ENCODE assay signal across 24 cellular contexts in the genomic region with DNA sequence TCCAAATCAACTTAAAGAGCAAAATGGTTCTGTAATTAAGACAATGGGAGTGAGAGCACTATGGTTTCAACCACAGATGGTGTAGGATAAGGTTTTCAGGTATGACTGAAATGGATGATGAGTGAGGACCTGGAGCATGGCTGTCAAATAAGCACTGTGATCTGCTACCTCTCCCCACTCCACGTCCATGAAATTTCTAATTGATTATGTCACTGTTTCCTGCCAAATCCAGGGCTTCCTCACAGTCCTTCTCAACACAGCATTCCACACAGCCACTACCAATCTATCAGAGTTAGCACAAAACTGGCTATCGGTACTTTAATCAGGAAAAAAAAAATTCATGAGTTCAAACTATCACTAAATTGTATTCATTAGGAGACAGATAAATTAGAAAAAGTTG.
"Had no signal": no experiment of that assay in that cellular context is flagged by ENCODE, and none has a peak within 500 bp of the region (broad histone marks: within the 10 kb centered on the region; RNA-seq: fewer than 3 reads in every experiment).

No MANE protein-coding gene starts in this region.

- H3K27me3 ChIP-seq: colonic mucosa, gastrocnemius medialis, right lobe of liver, testis, tibial nerve, upper lobe of right lung, vagina had no signal

- ATAC-seq: gastrocnemius medialis; left cardiac atrium; lower lobe of right lung; psoas muscle; right lobe of liver; stimulated activated naive B cell treated with anti-CD40 and anti-IgM and Interleukin-4, amounts not matched to agents 10 μg/mL and 1 μg/mL and 100 μg/mL, for 72 hours; stimulated activated naive CD8-positive, alpha-beta T cell treated with anti-CD3 and anti-CD28 coated beads, Interleukin-15, amount 100 ng/mL, for 72 hours; upper lobe of right lung had no signal

- H3K4me1 Mint-ChIP-seq: immature natural killer cell; memory B cell; naive B cell; stimulated activated naive B cell treated with anti-CD40 and anti-IgM and Interleukin-4, amounts not matched to agents 10 μg/mL and 1 μg/mL and 100 μg/mL, for 72 hours; stimulated activated naive CD8-positive, alpha-beta T cell treated with anti-CD3 and anti-CD28 coated beads, Interleukin-15, amount 100 ng/mL, for 72 hours had no signal

- H3K27ac ChIP-seq: colonic mucosa, gastrocnemius medialis, left ventricle myocardium inferior, lower lobe of right lung, psoas muscle, right lobe of liver, testis, upper lobe of right lung, vagina had no signal

- H3K9me3 ChIP-seq: colonic mucosa, gastrocnemius medialis, left ventricle myocardium inferior, lower lobe of right lung, psoas muscle, right lobe of liver, testis, tibial nerve, upper lobe of right lung, vagina had no signal

- H3K36me3 Mint-ChIP-seq: immature natural killer cell; memory B cell; naive B cell; stimulated activated naive B cell treated with anti-CD40 and anti-IgM and Interleukin-4, amounts not matched to agents 10 μg/mL and 1 μg/mL and 100 μg/mL, for 72 hours had no signal

- H3K27me3 Mint-ChIP-seq: memory B cell; naive B cell; stimulated activated naive B cell treated with anti-CD40 and anti-IgM and Interleukin-4, amounts not matched to agents 10 μg/mL and 1 μg/mL and 100 μg/mL, for 72 hours; stimulated activated naive CD8-positive, alpha-beta T cell treated with anti-CD3 and anti-CD28 coated beads, Interleukin-15, amount 100 ng/mL, for 72 hours had no signal

- DNase-seq: colonic mucosa; dermis blood vessel endothelial cell; effector CD4-positive, alpha-beta T cell; gastrocnemius medialis; glutamatergic neuron; immature natural killer cell; left cardiac atrium; left ventricle myocardium inferior; lower lobe of right lung; naive B cell; psoas muscle; retina; right lobe of liver; stimulated activated CD4-positive, alpha-beta T cell treated with anti-CD3 and anti-CD28 coated beads, Interleukin-15, amount 100 ng/mL, for 24 hours; stimulated activated CD4-positive, alpha-beta T cell treated with anti-CD3 and anti-CD28 coated beads, Interleukin-1b, Interleukin-23, amount 100 ng/mL, for 48 hours; stimulated activated CD4-positive, alpha-beta T cell treated with anti-CD3 and anti-CD28 coated beads, Interleukin-4, amount 100 ng/mL, for 24 hours; stimulated activated naive B cell treated with anti-CD40 and anti-IgM and Interleukin-4, amounts not matched to agents 10 μg/mL and 1 μg/mL and 100 μg/mL, for 72 hours; stimulated activated naive CD8-positive, alpha-beta T cell treated with anti-CD3 and anti-CD28 coated beads, Interleukin-15, amount 100 ng/mL, for 72 hours; testis; upper lobe of right lung had no signal

- H3K27ac Mint-ChIP-seq: immature natural killer cell; memory B cell; naive B cell; nephron; stimulated activated naive B cell treated with anti-CD40 and anti-IgM and Interleukin-4, amounts not matched to agents 10 μg/mL and 1 μg/mL and 100 μg/mL, for 72 hours; stimulated activated naive CD8-positive, alpha-beta T cell treated with anti-CD3 and anti-CD28 coated beads, Interleukin-15, amount 100 ng/mL, for 72 hours had no signal

- H3K4me3 Mint-ChIP-seq: immature natural killer cell; memory B cell; naive B cell; nephron; stimulated activated naive B cell treated with anti-CD40 and anti-IgM and Interleukin-4, amounts not matched to agents 10 μg/mL and 1 μg/mL and 100 μg/mL, for 72 hours; stimulated activated naive CD8-positive, alpha-beta T cell treated with anti-CD3 and anti-CD28 coated beads, Interleukin-15, amount 100 ng/mL, for 72 hours had no signal

- H3K9me3 Mint-ChIP-seq: nephron had no signal
